In genomic region chr5:143243103-143243502, GRCh38 we compare ENCODE assay signal across 17 cellular contexts.
DNase-seq lines count a peak whose midpoint lies in the region; ATAC-seq and TF ChIP-seq lines count a peak whose summit lies in the region.
"Had no signal": no experiment of that assay in that cellular context is flagged by ENCODE, and none has a peak within 500 bp of the region (broad histone marks: within the 10 kb centered on the region; RNA-seq: fewer than 3 reads in every experiment).

No MANE protein-coding gene starts in this region.

- H3K36me3 Mint-ChIP-seq in HFFc6 (ENCODE audit: low read depth) = peaks cover 8% of the 10 kb centered on the region; the same call in 1 of the 2 replicates
- H3K36me3 Mint-ChIP-seq: stimulated activated memory B cell treated with anti-CD40 and anti-IgM and Interleukin-4, amounts not matched to agents 10 μg/mL and 1 μg/mL and 100 μg/mL, for 72 hours had no signal

- H3K4me3 ChIP-seq in SJSA1 = no peak overlapping the region
- no peak overlapping the region for H3K4me3 ChIP-seq in gastroesophageal sphincter
- H3K4me3 ChIP-seq in skeletal muscle tissue (ENCODE audit: low read length in 3 of 3) = peak overlapping the region in 2 of 3 donors; percentile 14 to 48
- no peak overlapping the region for H3K4me3 ChIP-seq in A673 (ENCODE audit: low read depth, low read length, poor library complexity, severe bottlenecking)
- H3K4me3 ChIP-seq: GM23338 had no signal

- H3K27me3 ChIP-seq in SJSA1 (replicated peaks) (no peaks in the 10 kb centered on the region), gastroesophageal sphincter (no peaks in the 10 kb centered on the region), skeletal muscle tissue (ENCODE audit: control insufficient read depth in 3 of 3, insufficient read depth in 3 of 3, low read length in 3 of 3) (no peaks in the 10 kb centered on the region), A673 (replicated peaks; ENCODE audit: insufficient read depth, low read depth, low read length, poor library complexity) (no peaks in the 10 kb centered on the region)
- H3K27me3 ChIP-seq: MG63 had no signal

- no peak for TF ChIP-seq POLR2A in gastroesophageal sphincter (IDR thresholded peaks at IDR 0.05)

- ATAC-seq in gastroesophageal sphincter = no peak
- ATAC-seq in GM19328 (IDR thresholded peaks at IDR 0.05; ENCODE audit: unreplicated experiment) = no peak
- ATAC-seq: GM23338; left colon; stimulated activated memory B cell treated with anti-CD40 and anti-IgM and Interleukin-4, amounts not matched to agents 10 μg/mL and 1 μg/mL and 100 μg/mL, for 72 hours had no signal

- no peak for DNase-seq in HFFc6
- peak in 1 of 2 experiments; percentile 42 for DNase-seq in SJSA1 (ENCODE audit: low read depth in 1 of 2, low spot score in 2 of 2)
- DNase-seq in A673 (ENCODE audit: low spot score) = no peak
- DNase-seq in posterior cingulate gyrus = no peak
- no peak for DNase-seq in NCI-H128 (lab: John Stamatoyannopoulos, UW; ENCODE audit: unreplicated experiment)
- DNase-seq: activated CD4-positive, alpha-beta T cell treated with anti-CD3 and anti-CD28 coated beads, Interleukin-2, amount 10 ng/mL, durations not matched to agents 7 days and 5 days; activated CD8-positive, alpha-beta memory T cell treated with anti-CD3 and anti-CD28 coated beads, Interleukin-2, amount 50 U/mL, for 4 hours; activated effector memory CD4-positive, alpha-beta T cell treated with Interleukin-2 at 50 U/mL for 16 hours; AML-193; left colon; NCI-H82 had no signal

- H3K4me1 Mint-ChIP-seq in HFFc6 (ENCODE audit: low read depth) = peaks cover 71% of the 10 kb centered on the region
- H3K4me1 Mint-ChIP-seq: activated CD4-positive, alpha-beta T cell treated with anti-CD3 and anti-CD28 coated beads, Interleukin-2, amount 10 ng/mL, durations not matched to agents 7 days and 5 days; stimulated activated memory B cell treated with anti-CD40 and anti-IgM and Interleukin-4, amounts not matched to agents 10 μg/mL and 1 μg/mL and 100 μg/mL, for 72 hours had no signal

- CTCF ChIA-PET in A673 (lab: Charles Lee) = no interaction called here

- intact Hi-C loops in A673 (cut with micrococcal nuclease; ENCODE audit: unreplicated experiment) = no loop called here
- intact Hi-C loops in posterior cingulate gyrus (cut with DNase I) = no loop called here

- H3K27ac Mint-ChIP-seq in HFFc6 = peak overlapping the region; percentile 99
- H3K27ac Mint-ChIP-seq: activated CD4-positive, alpha-beta T cell treated with anti-CD3 and anti-CD28 coated beads, Interleukin-2, amount 10 ng/mL, durations not matched to agents 7 days and 5 days; GM23338; stimulated activated memory B cell treated with anti-CD40 and anti-IgM and Interleukin-4, amounts not matched to agents 10 μg/mL and 1 μg/mL and 100 μg/mL, for 72 hours had no signal

- no TSS peak for BruUV-seq in A673 (replicated peaks; lab: Mats Ljungman, UMichigan)

- H3K9me3 ChIP-seq in SJSA1 (replicated peaks) (no peaks in the 10 kb centered on the region), gastroesophageal sphincter (no peaks in the 10 kb centered on the region), skeletal muscle tissue (ENCODE audit: control insufficient read depth in 3 of 3, low read length in 3 of 3) (no peaks in the 10 kb centered on the region), A673 (ENCODE audit: low read depth, low read length, poor library complexity, severe bottlenecking) (no peaks in the 10 kb centered on the region)
- H3K9me3 ChIP-seq: MG63 had no signal

- H3K36me3 ChIP-seq in SJSA1 (no peaks in the 10 kb centered on the region), gastroesophageal sphincter (no peaks in the 10 kb centered on the region), skeletal muscle tissue (ENCODE audit: control insufficient read depth in 3 of 3, insufficient read depth in 3 of 3, low read length in 3 of 3) (no peaks in the 10 kb centered on the region), A673 (ENCODE audit: insufficient read depth, low read length, poor library complexity, severe bottlenecking) (no peaks in the 10 kb centered on the region)
- H3K36me3 ChIP-seq: MG63 had no signal

- TF ChIP-seq EP300 in gastroesophageal sphincter (IDR thresholded peaks at IDR 0.05) = no peak

- 90 to 100% methylated on average over 2 to 4 of the region's 6 CpGs for WGBS in gastroesophageal sphincter (ENCODE audit: low coverage in 1 of 2), 2 donors

- peaks cover 5% of the 10 kb centered on the region for H3K27me3 Mint-ChIP-seq in HFFc6 (ENCODE audit: insufficient read depth)
- H3K27me3 Mint-ChIP-seq: activated CD4-positive, alpha-beta T cell treated with anti-CD3 and anti-CD28 coated beads, Interleukin-2, amount 10 ng/mL, durations not matched to agents 7 days and 5 days; stimulated activated memory B cell treated with anti-CD40 and anti-IgM and Interleukin-4, amounts not matched to agents 10 μg/mL and 1 μg/mL and 100 μg/mL, for 72 hours had no signal

- H3K9ac ChIP-seq in skeletal muscle tissue (ENCODE audit: low read depth in 1 of 3, low read length in 3 of 3) = peak overlapping the region in 2 of 3 donors; percentile 36 to 67

- peaks cover 56% of the 10 kb centered on the region for H3K4me1 ChIP-seq in SJSA1 (replicated peaks)
- peaks cover 0 to 22% (median 5%) of the 10 kb centered on the region in 3 donors for H3K4me1 ChIP-seq in gastroesophageal sphincter
- peaks cover 31 to 42% (median 32%) of the 10 kb centered on the region in 3 donors for H3K4me1 ChIP-seq in skeletal muscle tissue (ENCODE audit: control insufficient read depth in 3 of 3, insufficient read depth in 3 of 3, low read length in 3 of 3)
- H3K4me1 ChIP-seq in A673 (ENCODE audit: insufficient read depth, low read length, poor library complexity, severe bottlenecking) = no peaks in the 10 kb centered on the region

- H3K27ac ChIP-seq in SJSA1 (peak overlapping the region; percentile 97), gastroesophageal sphincter (peak overlapping the region in 3 of 4 donors; percentile 75 to 79 (median 77)), skeletal muscle tissue (ENCODE audit: low read depth, low read length) (peak overlapping the region; percentile 89), A673 (ENCODE audit: low read depth, low read length, poor library complexity, severe bottlenecking) (no peak overlapping the region)

- no peak for TF ChIP-seq CTCF in HFFc6 (IDR thresholded peaks at IDR 0.05)
- TF ChIP-seq CTCF in gastroesophageal sphincter (IDR thresholded peaks at IDR 0.05) = no peak
- TF ChIP-seq CTCF in A673 (conservative IDR thresholded peaks at IDR 0.05; ENCODE audit: low read depth, low read length) = no peak

- H3K4me3 Mint-ChIP-seq in HFFc6 = peak overlapping the region; percentile 86
- H3K4me3 Mint-ChIP-seq: activated CD4-positive, alpha-beta T cell treated with anti-CD3 and anti-CD28 coated beads, Interleukin-2, amount 10 ng/mL, durations not matched to agents 7 days and 5 days; GM23338; stimulated activated memory B cell treated with anti-CD40 and anti-IgM and Interleukin-4, amounts not matched to agents 10 μg/mL and 1 μg/mL and 100 μg/mL, for 72 hours had no signal

- POLR2A ChIA-PET in A673 (lab: Charles Lee; ENCODE audit: low non-redundant PET) = no interaction called here

- H3K9me3 Mint-ChIP-seq in HFFc6 = no peaks in the 10 kb centered on the region
- H3K9me3 Mint-ChIP-seq: GM23338 had no signal

Comparison
In these comparisons a context has a peak if more than half of its experiments do, and no peak if none do; other contexts are left out.
1. H3K4me3 ChIP-seq: peak in skeletal muscle tissue (2 of 3); none in SJSA1 (single experiment), gastroesophageal sphincter (0 of 2) and A673 (single experiment).